In the genomic region with DNA sequence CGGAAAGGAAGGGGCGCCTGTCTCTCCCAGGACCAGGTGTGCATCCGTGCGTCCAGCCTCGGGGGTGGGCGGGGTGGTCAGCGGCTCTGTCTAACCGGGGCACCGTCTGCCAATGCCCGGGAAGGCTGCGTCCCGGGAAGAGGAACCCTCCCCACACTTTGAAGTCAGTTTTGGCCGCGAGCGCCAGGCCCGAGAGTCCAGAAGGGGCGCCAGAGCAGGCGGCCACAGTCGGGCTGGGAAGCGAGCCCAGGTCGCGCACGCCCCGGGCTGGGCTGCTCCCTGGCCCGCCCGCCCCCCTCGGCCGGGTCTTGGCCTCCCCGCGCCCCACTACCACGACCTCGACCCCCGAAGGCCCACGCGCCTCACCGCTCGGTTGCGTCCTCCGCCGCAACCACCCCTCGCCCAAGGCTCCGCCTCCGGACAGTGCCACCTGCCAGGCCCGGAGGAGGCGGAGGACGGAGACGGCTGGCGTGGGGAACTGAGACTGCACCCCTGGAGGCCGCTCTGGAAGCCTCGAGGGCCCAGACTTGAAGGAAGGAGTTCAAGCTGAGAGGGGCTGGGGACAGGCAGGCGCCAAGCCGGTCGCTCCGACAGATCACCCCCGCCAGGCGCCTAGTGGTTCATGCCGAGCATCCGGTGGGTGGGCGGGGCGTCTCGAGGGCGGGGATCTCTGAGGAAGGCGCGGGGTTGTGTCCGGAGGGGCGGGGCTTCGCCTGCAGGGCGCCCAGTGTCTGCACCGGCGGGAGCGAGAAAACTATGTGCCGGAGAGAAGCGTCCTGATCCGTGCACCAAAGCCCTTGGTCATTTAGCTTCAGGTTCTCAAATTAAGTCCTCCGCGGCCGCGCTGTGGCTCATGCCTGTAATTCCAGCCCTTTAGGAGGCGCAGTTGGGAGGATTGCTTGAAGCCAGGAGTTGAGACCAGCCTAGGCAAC, we compare ENCODE assay signal across 8 cellular contexts. TPM values are rescaled to one million over a fixed set of nuclear protein-coding genes. Genes with fewer than 3 reads are reported as not detected.
DNase-seq lines count a peak whose midpoint lies in the region; ATAC-seq and TF ChIP-seq lines count a peak whose summit lies in the region.

Gene BRAT1 (minus strand): TSS at position 404 of the 932 bp plus-strand sequence. CDS start 1,093 bp downstream, outside the sequence.

- peak within 1 kb of the TSS; percentile 68 for H3K4me3 ChIP-seq in kidney epithelial cell (ENCODE audit: low read depth, low read length)

- ATAC-seq in GM19043 (IDR thresholded peaks at IDR 0.05; ENCODE audit: low read depth, unreplicated experiment), result peak; percentile 65
- ATAC-seq in HG03432 (IDR thresholded peaks at IDR 0.05; ENCODE audit: unreplicated experiment), result peak; percentile 80

- DNase-seq in Ammon's horn (ENCODE audit: low spot score) (peak; percentile 93), NCI-H460 (ENCODE audit: extremely low read depth, low read depth) (peak; percentile 88), cerebellum (ENCODE audit: low spot score) (peak; percentile 98), kidney epithelial cell (ENCODE audit: low read depth) (peak; percentile 71)
- DNase-seq in activated CD4-positive, alpha-beta T cell treated with anti-CD3 and anti-CD28 coated beads for 1 hour, result peak; percentile 91
- DNase-seq in stimulated activated CD4-positive, alpha-beta T cell treated with anti-CD3 and anti-CD28 coated beads, Interleukin-15, amount 100 ng/mL, for 48 hours (ENCODE audit: low read depth in 2 of 2), result peak; percentile 95

- no peaks in the 10 kb centered on the region for H3K27me3 ChIP-seq in kidney epithelial cell (ENCODE audit: control insufficient read depth, insufficient read depth, low read length)

- peak; percentile 51 for TF ChIP-seq CTCF in kidney epithelial cell (IDR thresholded peaks at IDR 0.05; ENCODE audit: insufficient read depth, low read length, poor library complexity, severe bottlenecking)

- no peaks in the 10 kb centered on the region for H3K36me3 ChIP-seq in kidney epithelial cell (ENCODE audit: control insufficient read depth, insufficient read depth, low read length)

RNA-seq across cellular contexts. Expression of gene BRAT1, which starts in this region (rescaled TPM):
- 23.6 and 26.4 TPM in 2 replicates for total RNA-seq in NCI-H460 (2014; rRNA removed; shearing (Covaris generic))
- 169 and 177 TPM in 2 replicates for polyA plus RNA-seq in NCI-H460 (2014; cell fraction: nucleus; rRNA removed)
- 17.4 TPM for total RNA-seq in cerebellum
- 40.1 TPM in 2 replicates for total RNA-seq in kidney epithelial cell

Comparison
In these comparisons a context has a peak if more than half of its experiments do, and no peak if none do; other contexts are left out.
1. Peak in every context shown above with its lines: DNase-seq, ATAC-seq and H3K4me3 ChIP-seq.